Comparison of ENCODE assay signal across 14 cellular contexts in the genomic region with DNA sequence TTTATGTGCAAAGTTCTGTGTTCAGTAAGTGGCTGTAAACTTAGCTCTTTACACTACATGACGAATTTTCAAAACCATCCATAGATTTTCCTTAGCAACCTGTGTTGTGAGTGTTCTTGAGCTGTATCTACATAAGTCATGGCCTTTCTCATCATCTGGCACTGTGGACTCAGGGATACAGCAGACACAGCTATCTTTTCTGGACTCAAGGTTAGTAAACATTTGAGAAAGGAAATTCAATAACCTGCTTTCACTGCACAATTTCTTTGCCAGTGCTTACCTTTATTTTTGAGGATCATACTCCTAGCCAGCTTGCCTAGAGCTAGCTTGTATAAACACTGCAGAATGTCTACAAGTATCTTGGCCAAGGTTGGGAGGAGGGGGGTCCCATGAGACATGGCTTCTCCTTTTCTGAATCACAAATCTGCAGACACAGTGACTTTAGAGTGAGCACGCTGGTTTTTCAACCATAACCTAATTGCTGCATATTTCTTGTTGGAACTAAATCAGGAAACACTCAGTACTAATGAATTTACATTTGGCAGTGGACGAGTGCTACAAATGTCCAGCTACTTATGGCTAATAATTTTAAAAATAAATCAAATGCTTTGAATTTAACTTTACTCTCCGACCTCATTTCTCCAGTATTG. TPM values are rescaled to one million over a fixed set of nuclear protein-coding genes. Genes with fewer than 3 reads are reported as not detected.
DNase-seq lines count a peak whose midpoint lies in the region; ATAC-seq and TF ChIP-seq lines count a peak whose summit lies in the region.
"Had no signal": no experiment of that assay in that cellular context is flagged by ENCODE, and none has a peak within 500 bp of the region (broad histone marks: within the 10 kb centered on the region; RNA-seq: fewer than 3 reads in every experiment).

No MANE protein-coding gene starts in this region.

- H3K27me3 ChIP-seq in PC-3 (ENCODE audit: low read length) = no peaks in the 10 kb centered on the region
- H3K27me3 ChIP-seq: ovary had no signal

- ATAC-seq in PC-3 = peak; percentile 15; the same call in 1 of the 2 replicates
- ATAC-seq in HG02870 (IDR thresholded peaks at IDR 0.05; ENCODE audit: unreplicated experiment) = no peak
- ATAC-seq in HG03135 (IDR thresholded peaks at IDR 0.05; ENCODE audit: unreplicated experiment) = no peak
- ATAC-seq in GM18873 (IDR thresholded peaks at IDR 0.05; ENCODE audit: low FRiP score, unreplicated experiment) = no peak

- no peaks in the 10 kb centered on the region for H3K36me3 ChIP-seq in PC-3 (ENCODE audit: low read depth, low read length)
- H3K36me3 ChIP-seq: ovary, WERI-Rb-1 had no signal

- H3K9me3 Mint-ChIP-seq in progenitor cell of endocrine pancreas (ENCODE audit: low read depth) = no peaks in the 10 kb centered on the region

- no peaks in the 10 kb centered on the region for H3K27me3 Mint-ChIP-seq in progenitor cell of endocrine pancreas

- H3K9ac ChIP-seq in PC-3 (ENCODE audit: low read length) = no peak overlapping the region

- CTCF ChIA-PET in PC-3 (lab: Charles Lee) = no interaction called here

- TF ChIP-seq CTCF in PC-3 (conservative IDR thresholded peaks at IDR 0.05; ENCODE audit: low read depth, low read length) (no peak), progenitor cell of endocrine pancreas (IDR thresholded peaks at IDR 0.05; ENCODE audit: unreplicated experiment) (no peak)

- H3K4me3 Mint-ChIP-seq in progenitor cell of endocrine pancreas (ENCODE audit: low read depth) = no peak overlapping the region

- no peak overlapping the region for H2AFZ ChIP-seq in PC-3 (ENCODE audit: low read length)

- H4K20me1 ChIP-seq in PC-3 (ENCODE audit: low read length) = no peaks in the 10 kb centered on the region

- no peaks in the 10 kb centered on the region for H3K9me2 ChIP-seq in PC-3 (replicated peaks; ENCODE audit: low read length)

- BruUV-seq in PC-3 (replicated peaks; lab: Mats Ljungman, UMichigan) = no TSS peak

- no peaks in the 10 kb centered on the region for H3K79me2 ChIP-seq in PC-3 (ENCODE audit: low read length)

- no peaks in the 10 kb centered on the region for H3K36me3 Mint-ChIP-seq in progenitor cell of endocrine pancreas (ENCODE audit: insufficient read depth)

- H3K27ac ChIP-seq in PC-3 (ENCODE audit: low read length) = no peak overlapping the region
- H3K27ac ChIP-seq: epithelial cell of prostate, ovary, SK-N-MC, WERI-Rb-1 had no signal

- no peaks in the 10 kb centered on the region for H3K9me3 ChIP-seq in PC-3 (ENCODE audit: low read length)
- H3K9me3 ChIP-seq: ovary had no signal

- H3K4me3 ChIP-seq in PC-3 (ENCODE audit: low read length) = no peak overlapping the region
- H3K4me3 ChIP-seq: ovary, SK-N-MC had no signal

- DNase-seq in EL (peak; percentile 40), PC-3 (peak; percentile 2), fibroblast of peridontal ligament (ENCODE audit: extremely low read depth) (peak; percentile 67), progenitor cell of endocrine pancreas (ENCODE audit: low spot score, unreplicated experiment) (no peak), NCI-H526 (lab: John Stamatoyannopoulos, UW) (no peak)
- DNase-seq: activated naive CD4-positive, alpha-beta T cell treated with anti-CD3 and anti-CD28 coated beads, Interleukin-2, amount 50 U/mL, for 16 hours; GOT3; WERI-Rb-1 had no signal

- H3K4me1 ChIP-seq in PC-3 (ENCODE audit: insufficient read depth, low read length) = no peaks in the 10 kb centered on the region; the same call in 1 of the 2 replicates

- intact Hi-C loops in PC-3 (cut with micrococcal nuclease) = no loop called here

- peak overlapping the region; percentile 60 for H3K27ac Mint-ChIP-seq in progenitor cell of endocrine pancreas

- no peak overlapping the region for H3K4me2 ChIP-seq in PC-3 (ENCODE audit: low read length)

- H3F3A ChIP-seq in PC-3 (ENCODE audit: low read length, unreplicated experiment) = no peaks in the 10 kb centered on the region

- POLR2A ChIA-PET in PC-3 (lab: Charles Lee; ENCODE audit: unreplicated experiment) = no interaction called here

- H3K4me1 Mint-ChIP-seq in progenitor cell of endocrine pancreas (ENCODE audit: low read depth) = peaks cover 12% of the 10 kb centered on the region

RNA-seq across cellular contexts. Expression of a gene that starts 27.2 kb away (rescaled TPM):
- total RNA-seq in PC-3 (2014; rRNA removed) (not detected in 2 replicates), progenitor cell of endocrine pancreas (3.2 and 6.3 TPM in 2 replicates)

Comparison
In these comparisons a context has a peak if more than half of its experiments do, and no peak if none do; other contexts are left out.
1. DNase-seq: peak in EL (single experiment), PC-3 (single experiment) and fibroblast of peridontal ligament (single experiment); none in progenitor cell of endocrine pancreas (single experiment) and NCI-H526 (0 of 2).